Comparison of ENCODE assay signal across 23 cellular contexts in genomic region chr6:19616022-19616421, GRCh38.
"Had no signal": no experiment of that assay in that cellular context is flagged by ENCODE, and none has a peak within 500 bp of the region (broad histone marks: within the 10 kb centered on the region; RNA-seq: fewer than 3 reads in every experiment).

No MANE protein-coding gene starts in this region.

- DNase-seq: hippocampal formation; left ventricle myocardium inferior; mesendoderm; naive thymus-derived CD4-positive, alpha-beta T cell; ovary; stimulated activated CD4-positive, alpha-beta T cell treated with anti-CD3 and anti-CD28 coated beads, Interleukin-12 subunit alpha, Interleukin-12 subunit beta, amount 100 ng/mL, for 4 hours; stimulated activated CD4-positive, alpha-beta T cell treated with anti-CD3 and anti-CD28 coated beads, Interleukin-15, amount 100 ng/mL, for 24 hours; stimulated activated CD4-positive, alpha-beta T cell treated with anti-CD3 and anti-CD28 coated beads, Interleukin-2, amount 100 ng/mL, for 24 hours; stimulated activated CD4-positive, alpha-beta T cell treated with anti-CD3 and anti-CD28 coated beads, Interleukin-4, amount 100 ng/mL, for 1 hour; stimulated activated naive B cell treated with anti-CD40 and anti-IgM and Interleukin-4, amounts not matched to agents 10 μg/mL and 1 μg/mL and 100 μg/mL, for 72 hours; stimulated activated naive CD8-positive, alpha-beta T cell treated with anti-CD3 and anti-CD28 coated beads, Interleukin-15, Interleukin-2, amounts not matched to agents 100 U/mL and 50 U/mL, for 24 hours; stomach; testis; thyroid gland; transverse colon; upper lobe of right lung had no signal

- H3K4me1 ChIP-seq: left ventricle myocardium inferior, right atrium auricular region, stomach, testis, thyroid gland, transverse colon, upper lobe of right lung had no signal

- H3K4me3 ChIP-seq: left ventricle myocardium inferior, lung, ovary, right atrium auricular region, skin epidermis, stomach, testis, thyroid gland, transverse colon, upper lobe of right lung had no signal

- H3K27ac ChIP-seq: left ventricle myocardium inferior, ovary, right atrium auricular region, skin epidermis, stomach, testis, thyroid gland, transverse colon, upper lobe of right lung had no signal

- FAIRE-seq: urothelium cell line had no signal

- H3K36me3 ChIP-seq: left ventricle myocardium inferior, ovary, right atrium auricular region, stomach, thyroid gland, transverse colon, upper lobe of right lung had no signal

- H3K4me1 Mint-ChIP-seq: mesothelial cell of epicardium; naive thymus-derived CD4-positive, alpha-beta T cell; stimulated activated naive B cell treated with anti-CD40 and anti-IgM and Interleukin-4, amounts not matched to agents 10 μg/mL and 1 μg/mL and 100 μg/mL, for 72 hours had no signal

- H3K36me3 Mint-ChIP-seq: stimulated activated naive B cell treated with anti-CD40 and anti-IgM and Interleukin-4, amounts not matched to agents 10 μg/mL and 1 μg/mL and 100 μg/mL, for 72 hours had no signal

- H3K9me3 ChIP-seq: testis, thyroid gland, transverse colon had no signal

- H3K4me3 Mint-ChIP-seq: mesothelial cell of epicardium; naive thymus-derived CD4-positive, alpha-beta T cell; natural killer cell treated with Interleukin-12 subunit alpha and Interleukin-12 subunit beta and Interleukin-15 and Interleukin-18, amount 100 ng/mL, for 72 hours; stimulated activated naive B cell treated with anti-CD40 and anti-IgM and Interleukin-4, amounts not matched to agents 10 μg/mL and 1 μg/mL and 100 μg/mL, for 72 hours had no signal

- H3K27me3 ChIP-seq: ovary, right atrium auricular region, stomach, testis, thyroid gland, transverse colon, upper lobe of right lung had no signal

- H3K27ac Mint-ChIP-seq: mesothelial cell of epicardium; naive thymus-derived CD4-positive, alpha-beta T cell; natural killer cell treated with Interleukin-12 subunit alpha and Interleukin-12 subunit beta and Interleukin-15 and Interleukin-18, amount 100 ng/mL, for 72 hours; progenitor cell of endocrine pancreas; stimulated activated naive B cell treated with anti-CD40 and anti-IgM and Interleukin-4, amounts not matched to agents 10 μg/mL and 1 μg/mL and 100 μg/mL, for 72 hours had no signal

- H3K27me3 Mint-ChIP-seq: natural killer cell treated with Interleukin-12 subunit alpha and Interleukin-12 subunit beta and Interleukin-15 and Interleukin-18, amount 100 ng/mL, for 72 hours; progenitor cell of endocrine pancreas; stimulated activated naive B cell treated with anti-CD40 and anti-IgM and Interleukin-4, amounts not matched to agents 10 μg/mL and 1 μg/mL and 100 μg/mL, for 72 hours had no signal
